In genomic region chr18:43277164-43277600, GRCh38 we compare ENCODE assay signal across 9 cellular contexts. TPM values are rescaled to one million over a fixed set of nuclear protein-coding genes. Genes with fewer than 3 reads are reported as not detected.
DNase-seq lines count a peak whose midpoint lies in the region; ATAC-seq lines count a peak whose summit lies in the region.
"Had no signal": no experiment of that assay in that cellular context is flagged by ENCODE, and none has a peak within 500 bp of the region (broad histone marks: within the 10 kb centered on the region; RNA-seq: fewer than 3 reads in every experiment).

A gene with protein sequence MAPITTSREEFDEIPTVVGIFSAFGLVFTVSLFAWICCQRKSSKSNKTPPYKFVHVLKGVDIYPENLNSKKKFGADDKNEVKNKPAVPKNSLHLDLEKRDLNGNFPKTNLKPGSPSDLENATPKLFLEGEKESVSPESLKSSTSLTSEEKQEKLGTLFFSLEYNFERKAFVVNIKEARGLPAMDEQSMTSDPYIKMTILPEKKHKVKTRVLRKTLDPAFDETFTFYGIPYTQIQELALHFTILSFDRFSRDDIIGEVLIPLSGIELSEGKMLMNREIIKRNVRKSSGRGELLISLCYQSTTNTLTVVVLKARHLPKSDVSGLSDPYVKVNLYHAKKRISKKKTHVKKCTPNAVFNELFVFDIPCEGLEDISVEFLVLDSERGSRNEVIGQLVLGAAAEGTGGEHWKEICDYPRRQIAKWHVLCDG (minus strand): TSS chr18:43277490. CDS start chr18:43277281, 209 bp downstream.

- H3K18ac ChIP-seq in mesenchymal stem cell (ENCODE audit: low read depth in 1 of 2, low read length in 2 of 2): no peak within 1 kb of the TSS

- no peak within 1 kb of the TSS for H2AFZ ChIP-seq in mesenchymal stem cell (ENCODE audit: low read depth, low read length)

- no peak within 1 kb of the TSS for H3K14ac ChIP-seq in mesenchymal stem cell (ENCODE audit: low read length in 2 of 2)

- ATAC-seq in HG03378 (IDR thresholded peaks at IDR 0.05; ENCODE audit: unreplicated experiment): no peak
- ATAC-seq: HCT116 had no signal

- H3K9ac ChIP-seq in mesenchymal stem cell (ENCODE audit: low read length): no peak within 1 kb of the TSS

- H3K4me2 ChIP-seq in mesenchymal stem cell (ENCODE audit: low read length, poor library complexity, severe bottlenecking): no peak within 1 kb of the TSS

- H2BK120ac ChIP-seq in mesenchymal stem cell (ENCODE audit: low read depth, low read length): no peak within 1 kb of the TSS

- H2BK15ac ChIP-seq in mesenchymal stem cell (ENCODE audit: low read depth, poor library complexity, severe bottlenecking): no peak within 1 kb of the TSS

- H3K27ac ChIP-seq in mesenchymal stem cell (ENCODE audit: low read length, poor library complexity, severe bottlenecking): no peak within 1 kb of the TSS

- peaks cover 4 to 29% of the 10 kb centered on the region in 2 experiments for H3K27me3 ChIP-seq in mesenchymal stem cell (ENCODE audit: control insufficient read depth in 1 of 2, insufficient read depth in 1 of 2, low read length in 2 of 2)

- peaks cover 2% of the 10 kb centered on the region for H3K4me1 ChIP-seq in mesenchymal stem cell (ENCODE audit: control insufficient read depth, insufficient read depth, low read depth, low read length)

- 5% methylated on average over 20 of the region's 20 CpGs for WGBS in mesenchymal stem cell

- peak within 1 kb of the TSS in 1 of 2 experiments; percentile 54 for H3K4me3 ChIP-seq in mesenchymal stem cell (ENCODE audit: insufficient read depth in 1 of 2, low read depth in 1 of 2, low read length in 2 of 2)

- peak within 1 kb of the TSS in 1 of 2 experiments; percentile 9 for H2BK12ac ChIP-seq in mesenchymal stem cell (ENCODE audit: low read length in 2 of 2)

- H3K9me3 ChIP-seq in mesenchymal stem cell (ENCODE audit: control insufficient read depth, low read length): no peaks in the 10 kb centered on the region

- no peaks in the 10 kb centered on the region for H3K36me3 ChIP-seq in mesenchymal stem cell (ENCODE audit: control insufficient read depth in 1 of 2, insufficient read depth in 2 of 2, low read depth in 1 of 2, low read length in 2 of 2)

- no peak within 1 kb of the TSS for H2BK5ac ChIP-seq in mesenchymal stem cell (ENCODE audit: low read depth, low read length, poor library complexity, severe bottlenecking)

- no peak within 1 kb of the TSS for H3K4ac ChIP-seq in mesenchymal stem cell (ENCODE audit: low read depth in 1 of 2, low read length in 2 of 2)

- DNase-seq in GM03348 (ENCODE audit: low spot score) (peak; percentile 60), NCI-H345 (lab: John Stamatoyannopoulos, UW) (peak; percentile 81), dermis microvascular lymphatic vessel endothelial cell (ENCODE audit: low read depth in 2 of 2) (peak; percentile 20 to 27), mesenchymal stem cell (peak; percentile 78)
- DNase-seq in activated naive CD4-positive, alpha-beta T cell treated with anti-CD3 and anti-CD28 coated beads, Interleukin-2, amount 50 U/mL, for 16 hours: no peak
- no peak for DNase-seq in activated CD8-positive, alpha-beta memory T cell treated with anti-CD3 and anti-CD28 coated beads, Interleukin-2, amount 50 U/mL, for 4 hours
- no peak for DNase-seq in activated T-cell treated with anti-CD3 and anti-CD28 coated beads, Interleukin-2, amount 50 U/mL, for 48 hours

- no peak within 1 kb of the TSS for H2AK5ac ChIP-seq in mesenchymal stem cell (ENCODE audit: low read length, severe bottlenecking)

- H4K8ac ChIP-seq in mesenchymal stem cell (ENCODE audit: low read length): no peak within 1 kb of the TSS

- H4K91ac ChIP-seq in mesenchymal stem cell (ENCODE audit: low read length): no peak within 1 kb of the TSS

- H3K79me1 ChIP-seq in mesenchymal stem cell (replicated peaks; ENCODE audit: low read length, poor library complexity, severe bottlenecking): no peaks in the 10 kb centered on the region

- no peak within 1 kb of the TSS for H3K23ac ChIP-seq in mesenchymal stem cell (ENCODE audit: low read length in 2 of 2)

RNA-seq across cellular contexts. Expression of the gene that starts here (rescaled TPM):
- total RNA-seq in dermis microvascular lymphatic vessel endothelial cell: not detected in 2 replicates
- polyA plus RNA-seq in mesenchymal stem cell (2013, experiment 1 of 2): 21.1 TPM
- 21.0 TPM for polyA plus RNA-seq in mesenchymal stem cell (2013, experiment 2 of 2)

Comparison
In these comparisons a context has a peak if more than half of its experiments do, and no peak if none do; other contexts are left out.
1. Peak in DNase-seq in dermis microvascular lymphatic vessel endothelial cell; RNA of the gene not detected or under 1 TPM.
2. DNase-seq: peak in GM03348 (single experiment), NCI-H345 (single experiment) and mesenchymal stem cell (single experiment); none in activated naive CD4-positive, alpha-beta T cell treated with anti-CD3 and anti-CD28 coated beads, Interleukin-2, amount 50 U/mL, for 16 hours (single experiment), activated CD8-positive, alpha-beta memory T cell treated with anti-CD3 and anti-CD28 coated beads, Interleukin-2, amount 50 U/mL, for 4 hours (single experiment) and activated T-cell treated with anti-CD3 and anti-CD28 coated beads, Interleukin-2, amount 50 U/mL, for 48 hours (0 of 2).